Comparison of ENCODE assay signal across 18 cellular contexts in genomic region chr3:47117803-47118364, GRCh38. TPM values are rescaled to one million over a fixed set of nuclear protein-coding genes. Genes with fewer than 3 reads are reported as not detected.
A peak's percentile ranks its signal among the peaks of the same experiment; 100 is the strongest.
DNase-seq lines count a peak whose midpoint lies in the region; ATAC-seq, FAIRE-seq and TF ChIP-seq lines count a peak whose summit lies in the region.
"Had no signal": no experiment of that assay in that cellular context is flagged by ENCODE, and none has a peak within 500 bp of the region (broad histone marks: within the 10 kb centered on the region; RNA-seq: fewer than 3 reads in every experiment).

No MANE protein-coding gene starts in this region.

- no peaks in the 10 kb centered on the region for H4K20me1 ChIP-seq in astrocyte (ENCODE audit: insufficient read depth, low read length)

- no peak for TF ChIP-seq POLR2A in thyroid gland (IDR thresholded peaks at IDR 0.05)

- H3K4me1 Mint-ChIP-seq in activated T-cell treated with anti-CD3 and anti-CD28 coated beads, Interleukin-2, amount 50 U/mL, for 72 hours (ENCODE audit: low read depth): peaks cover 49% of the 10 kb centered on the region
- peaks cover 31% of the 10 kb centered on the region for H3K4me1 Mint-ChIP-seq in astrocyte (ENCODE audit: low read depth, unreplicated experiment)

- no peak for FAIRE-seq in astrocyte (lab: Jason Lieb, UNC)

- H2AFZ ChIP-seq in astrocyte (ENCODE audit: low read depth, low read length): no peak overlapping the region

- H3K9me3 ChIP-seq in astrocyte (ENCODE audit: insufficient read depth, low read depth, low read length) (no peaks in the 10 kb centered on the region), thyroid gland (no peaks in the 10 kb centered on the region)
- H3K9me3 ChIP-seq: esophagus muscularis mucosa, heart left ventricle, mucosa of descending colon, spleen had no signal

- no peak for ATAC-seq in activated T-cell treated with anti-CD3 and anti-CD28 coated beads, Interleukin-2, amount 50 U/mL, for 72 hours (replicated peaks in 1 of 2)
- ATAC-seq: activated CD8-positive, alpha-beta memory T cell treated with anti-CD3 and anti-CD28 coated beads, Interleukin-2, amount 10 ng/mL, durations not matched to agents 7 days and 5 days; HCT116; heart left ventricle; mucosa of descending colon had no signal

- peaks cover 2 to 4% of the 10 kb centered on the region in 2 donors for H3K9me3 Mint-ChIP-seq in activated T-cell treated with anti-CD3 and anti-CD28 coated beads, Interleukin-2, amount 50 U/mL, for 72 hours
- peaks cover 2% of the 10 kb centered on the region for H3K9me3 Mint-ChIP-seq in astrocyte (ENCODE audit: unreplicated experiment)

- H3K9ac ChIP-seq in astrocyte (ENCODE audit: low read length): no peak overlapping the region

- H3K36me3 ChIP-seq in astrocyte (ENCODE audit: insufficient read depth, low read length) (peaks cover 23% of the 10 kb centered on the region), thyroid gland (peaks cover 27 to 34% of the 10 kb centered on the region in 2 donors)

- H3K79me2 ChIP-seq in astrocyte (ENCODE audit: insufficient read depth, low read length): peaks cover 42% of the 10 kb centered on the region

- peak overlapping the region in 1 of 2 donors; percentile 40 for H3K4me3 Mint-ChIP-seq in activated T-cell treated with anti-CD3 and anti-CD28 coated beads, Interleukin-2, amount 50 U/mL, for 72 hours
- H3K4me3 Mint-ChIP-seq in astrocyte (ENCODE audit: unreplicated experiment): no peak overlapping the region
- H3K4me3 Mint-ChIP-seq: activated CD8-positive, alpha-beta memory T cell treated with anti-CD3 and anti-CD28 coated beads, Interleukin-2, amount 10 ng/mL, durations not matched to agents 7 days and 5 days had no signal

- H3K4me2 ChIP-seq in astrocyte (ENCODE audit: low read length): peak overlapping the region; percentile 37

- H3K27ac Mint-ChIP-seq in activated T-cell treated with anti-CD3 and anti-CD28 coated beads, Interleukin-2, amount 50 U/mL, for 72 hours: peak overlapping the region; percentile 84
- no peak overlapping the region for H3K27ac Mint-ChIP-seq in astrocyte (ENCODE audit: unreplicated experiment)
- H3K27ac Mint-ChIP-seq: activated CD8-positive, alpha-beta memory T cell treated with anti-CD3 and anti-CD28 coated beads, Interleukin-2, amount 10 ng/mL, durations not matched to agents 7 days and 5 days had no signal

- peaks cover 26% of the 10 kb centered on the region for H3K4me1 ChIP-seq in astrocyte (ENCODE audit: insufficient read depth, low read length)
- no peaks in the 10 kb centered on the region for H3K4me1 ChIP-seq in thyroid gland

- intact Hi-C loops in thyroid gland (cut with DNase I): no loop called here

- TF ChIP-seq CTCF in astrocyte (IDR thresholded peaks at IDR 0.05; ENCODE audit: insufficient read depth, low read depth, low read length) (no peak), thyroid gland (IDR thresholded peaks at IDR 0.05) (no peak)

- peaks cover 9 to 38% of the 10 kb centered on the region in 2 donors for H3K36me3 Mint-ChIP-seq in activated T-cell treated with anti-CD3 and anti-CD28 coated beads, Interleukin-2, amount 50 U/mL, for 72 hours (ENCODE audit: insufficient read depth in 2 of 2)
- H3K36me3 Mint-ChIP-seq in astrocyte (ENCODE audit: low read depth, unreplicated experiment): peaks cover 34% of the 10 kb centered on the region

- no peak for DNase-seq in activated T-cell treated with anti-CD3 and anti-CD28 coated beads, Interleukin-2, amount 50 U/mL, for 72 hours
- DNase-seq in activated T-cell treated with anti-CD3 and anti-CD28 coated beads, Interleukin-2, amount 50 U/mL, for 1 hour: no peak
- DNase-seq in MV-4-11 (lab: John Stamatoyannopoulos, UW) (peak; percentile 10), astrocyte (ENCODE audit: low read depth) (no peak), pulmonary artery endothelial cell (ENCODE audit: low read depth, low spot score) (peak; percentile 4), DMS153 (lab: John Stamatoyannopoulos, UW) (no peak), thyroid gland (no peak)
- DNase-seq in activated CD4-positive, alpha-beta T cell treated with anti-CD3 and anti-CD28 coated beads for 1 hour: no peak
- DNase-seq: activated CD8-positive, alpha-beta memory T cell treated with anti-CD3 and anti-CD28 coated beads, Interleukin-2, amount 10 ng/mL, durations not matched to agents 7 days and 5 days; amygdala; heart left ventricle; mucosa of descending colon; NCI-H187 treated with DMSO at 0.1 percent for 48 hours; NCI-H69; spleen; T-helper 9 cell had no signal

- H3K27me3 ChIP-seq in astrocyte (ENCODE audit: insufficient read depth, low read length): no peaks in the 10 kb centered on the region
- no peaks in the 10 kb centered on the region for H3K27me3 ChIP-seq in thyroid gland
- H3K27me3 ChIP-seq: esophagus muscularis mucosa, heart left ventricle, spleen had no signal

- no peaks in the 10 kb centered on the region for H3K27me3 Mint-ChIP-seq in activated T-cell treated with anti-CD3 and anti-CD28 coated beads, Interleukin-2, amount 50 U/mL, for 72 hours (ENCODE audit: low read depth)
- no peaks in the 10 kb centered on the region for H3K27me3 Mint-ChIP-seq in astrocyte (ENCODE audit: low read depth, unreplicated experiment)
- H3K27me3 Mint-ChIP-seq: activated CD8-positive, alpha-beta memory T cell treated with anti-CD3 and anti-CD28 coated beads, Interleukin-2, amount 10 ng/mL, durations not matched to agents 7 days and 5 days had no signal

- H3K4me3 ChIP-seq in astrocyte (ENCODE audit: insufficient read depth, low read depth, low read length): no peak overlapping the region
- H3K4me3 ChIP-seq in thyroid gland (replicated peaks in 1 of 3): no peak overlapping the region
- H3K4me3 ChIP-seq: esophagus muscularis mucosa, heart left ventricle, mucosa of descending colon, spleen had no signal

- H3K27ac ChIP-seq in astrocyte (ENCODE audit: low read depth, low read length) (no peak overlapping the region), thyroid gland (no peak overlapping the region)
- H3K27ac ChIP-seq: esophagus muscularis mucosa, heart left ventricle had no signal

- WGBS in thyroid gland, 2 donors: 90 to 92% methylated on average over 3 of the region's 3 CpGs

RNA-seq across cellular contexts. Expression of gene SETD2, which starts 46.0 kb away (rescaled TPM):
- total RNA-seq in activated T-cell treated with anti-CD3 and anti-CD28 coated beads, Interleukin-2, amount 50 U/mL, for 72 hours: 10 to 100 TPM; 42.9 to 48.7 TPM
- total RNA-seq in astrocyte: 41.4 and 46.5 TPM in 2 replicates
- total RNA-seq in pulmonary artery endothelial cell: 24.7 and 30.7 TPM in 2 replicates
- total RNA-seq in thyroid gland: 100 to 1,000 TPM in 1 of 4 donors, 10 to 100 TPM in 3; 74.3 to 128 (median 85.5) TPM

Comparison
In these comparisons a context has a peak if more than half of its experiments do, and no peak if none do; other contexts are left out.
1. DNase-seq: peak in MV-4-11 (single experiment) and pulmonary artery endothelial cell (single experiment); none in activated T-cell treated with anti-CD3 and anti-CD28 coated beads, Interleukin-2, amount 50 U/mL, for 72 hours (0 of 2), activated T-cell treated with anti-CD3 and anti-CD28 coated beads, Interleukin-2, amount 50 U/mL, for 1 hour (single experiment), astrocyte (single experiment), DMS153 (single experiment), activated CD4-positive, alpha-beta T cell treated with anti-CD3 and anti-CD28 coated beads for 1 hour (single experiment) and thyroid gland (0 of 2).